ENCODE assay signal across 8 cellular contexts in the genomic region with DNA sequence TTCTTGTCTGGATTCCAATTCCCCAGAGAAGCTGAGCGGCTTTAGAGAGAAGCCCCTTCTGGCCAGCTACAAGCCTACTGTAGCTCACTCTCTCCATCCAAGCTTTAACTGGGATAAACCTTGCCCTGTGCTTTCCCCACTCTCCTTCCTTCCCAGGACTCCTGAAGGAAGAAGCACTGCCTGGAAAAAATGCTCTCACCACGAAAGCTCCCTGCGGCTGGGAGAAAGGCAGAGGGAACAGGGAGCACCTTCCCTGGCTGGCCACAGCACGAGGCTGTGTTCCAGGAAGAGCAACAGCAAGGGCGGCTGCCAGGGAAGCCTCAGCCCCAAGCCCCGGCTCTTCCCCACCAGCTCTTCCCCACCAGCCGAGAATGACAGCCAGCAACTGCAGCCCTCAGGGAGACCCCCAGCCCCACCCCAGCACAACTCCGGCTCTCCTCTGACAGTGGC. TPM values are rescaled to one million over a fixed set of nuclear protein-coding genes. Genes with fewer than 3 reads are reported as not detected.
DNase-seq lines count a peak whose midpoint lies in the region; ATAC-seq and TF ChIP-seq lines count a peak whose summit lies in the region.

No MANE protein-coding gene starts in this region.

- WGBS in esophagus muscularis mucosa: 10% methylated on average over 8 of the region's 8 CpGs

- H3K36me3 ChIP-seq in RWPE2 (ENCODE audit: low read depth): peaks cover 14% of the 10 kb centered on the region
- no peaks in the 10 kb centered on the region for H3K36me3 ChIP-seq in esophagus muscularis mucosa
- no peaks in the 10 kb centered on the region for H3K36me3 ChIP-seq in osteoblast (ENCODE audit: insufficient read depth, low read length)

- no peak for TF ChIP-seq POLR2A in esophagus muscularis mucosa (IDR thresholded peaks at IDR 0.05; ENCODE audit: low read depth)

- H3K4me2 ChIP-seq in osteoblast (ENCODE audit: insufficient read depth, low read length): peak overlapping the region; percentile 80

- POLR2A ChIA-PET in GM10248 (lab: Yijun Ruan, JAX): interaction anchor here (0.8 to 2.9 kb wide), 3 partner anchors 8 to 17 kb away, joined by 4 to 26 read pairs (median 17); no protein-coding TSS in a partner anchor

- peak; percentile 48 for TF ChIP-seq EP300 in esophagus muscularis mucosa (IDR thresholded peaks at IDR 0.05)

- H3K4me3 ChIP-seq in RWPE2 (ENCODE audit: severe bottlenecking): no peak overlapping the region
- peak overlapping the region; percentile 12 to 46 (median 31) for H3K4me3 ChIP-seq in esophagus muscularis mucosa
- peak overlapping the region; percentile 59 for H3K4me3 ChIP-seq in osteoblast (ENCODE audit: insufficient read depth, low read length)

- no peak for ATAC-seq in RWPE2 (ENCODE audit: low read depth)
- no peak for ATAC-seq in GM21381 (IDR thresholded peaks at IDR 0.05; ENCODE audit: unreplicated experiment)
- no peak for ATAC-seq in HG03039 (IDR thresholded peaks at IDR 0.05; ENCODE audit: unreplicated experiment)

- H3K9me3 ChIP-seq in RWPE2 (ENCODE audit: severe bottlenecking): no peaks in the 10 kb centered on the region
- H3K9me3 ChIP-seq in esophagus muscularis mucosa: no peaks in the 10 kb centered on the region
- no peaks in the 10 kb centered on the region for H3K9me3 ChIP-seq in osteoblast (ENCODE audit: low read depth, low read length)

- intact Hi-C loops in esophagus muscularis mucosa (cut with DNase I): no loop called here

- peaks cover 79% of the 10 kb centered on the region for H4K20me1 ChIP-seq in osteoblast (ENCODE audit: insufficient read depth, low read length)

- DNase-seq in D341Med (ENCODE audit: low spot score): peak; percentile 66
- no peak for DNase-seq in RWPE2 (ENCODE audit: low spot score)
- no peak for DNase-seq in esophagus muscularis mucosa (ENCODE audit: extremely low spot score)
- peak; percentile 91 for DNase-seq in osteoblast (ENCODE audit: insufficient read length, low spot score, missing footprints)
- no peak for DNase-seq in NCI-H1048 (lab: John Stamatoyannopoulos, UW)
- DNase-seq in GM10248 (ENCODE audit: extremely low spot score): no peak

- peaks cover 91% of the 10 kb centered on the region for H3K79me2 ChIP-seq in osteoblast (ENCODE audit: insufficient read depth, low read length)

- CTCF ChIA-PET in GM10248 (lab: Yijun Ruan, JAX): interaction anchor here (0.8 to 9.4 kb wide), 16 partner anchors 10 to 329 kb away, joined by 3 to 102 read pairs (median 6); partner anchors contain the start of gene ALDH6A1

- TF ChIP-seq CTCF in RWPE2 (IDR thresholded peaks at IDR 0.05; ENCODE audit: poor library complexity, severe bottlenecking) (no peak), esophagus muscularis mucosa (IDR thresholded peaks at IDR 0.05) (no peak), osteoblast (IDR thresholded peaks at IDR 0.05; ENCODE audit: extremely low read depth, low read depth, low read length) (no peak), GM10248 (IDR thresholded peaks at IDR 0.05; ENCODE audit: control extremely low read depth, extremely low read depth, low read depth, missing control alignments) (no peak)

- no peaks in the 10 kb centered on the region for H3K27me3 ChIP-seq in RWPE2 (ENCODE audit: insufficient read depth, poor library complexity, severe bottlenecking)
- no peaks in the 10 kb centered on the region for H3K27me3 ChIP-seq in esophagus muscularis mucosa
- H3K27me3 ChIP-seq in osteoblast (ENCODE audit: insufficient read depth, low read length): no peaks in the 10 kb centered on the region

- H2AFZ ChIP-seq in osteoblast (ENCODE audit: low read length): no peak overlapping the region

- H3K4me1 ChIP-seq in RWPE2 (ENCODE audit: insufficient read depth, poor library complexity, severe bottlenecking) (peaks cover 82% of the 10 kb centered on the region), esophagus muscularis mucosa (peaks cover 85 to 92% (median 92%) of the 10 kb centered on the region in 4 donors), osteoblast (ENCODE audit: insufficient read depth, low read length) (peaks cover 74% of the 10 kb centered on the region)

- peak overlapping the region; percentile 99 for H3K27ac ChIP-seq in RWPE2 (ENCODE audit: poor library complexity, severe bottlenecking)
- H3K27ac ChIP-seq in esophagus muscularis mucosa (replicated peaks in 1 of 4): peak overlapping the region; percentile 98 to 100 (median 99)
- peak overlapping the region; percentile 99 for H3K27ac ChIP-seq in osteoblast (ENCODE audit: low read depth, low read length)

RNA-seq across cellular contexts. Expression of gene PNMA1, which starts 40.8 kb away (rescaled TPM):
- total RNA-seq in esophagus muscularis mucosa (10 to 100 TPM; 34.8 to 74.2 (median 55.0) TPM), osteoblast (40.1 and 40.2 TPM in 2 replicates)

Comparison
In these comparisons a context has a peak if more than half of its experiments do, and no peak if none do; other contexts are left out.
1. DNase-seq: peak in D341Med (single experiment) and osteoblast (single experiment); none in RWPE2 (single experiment), esophagus muscularis mucosa (single experiment), NCI-H1048 (single experiment) and GM10248 (single experiment).
2. Peak in every context shown above with its lines, with median percentiles within 50 percentile points of each other: H3K27ac ChIP-seq.